8 cellular contexts compared by ENCODE assay signal in genomic region chr2:178530625-178531142, GRCh38. TPM values are rescaled to one million over a fixed set of nuclear protein-coding genes. Genes with fewer than 3 reads are reported as not detected.
DNase-seq lines count a peak whose midpoint lies in the region; ATAC-seq and TF ChIP-seq lines count a peak whose summit lies in the region.

No MANE protein-coding gene starts in this region.

- H3K27me3 ChIP-seq in GM23338 (ENCODE audit: insufficient read depth): no peaks in the 10 kb centered on the region

- no peaks in the 10 kb centered on the region for H3K9me3 Mint-ChIP-seq in GM23338

- H2AFZ ChIP-seq in GM23338: no peak overlapping the region

- H3F3A ChIP-seq in GM23338 (replicated peaks; ENCODE audit: low read depth): no peaks in the 10 kb centered on the region

- TF ChIP-seq CTCF in GM23338 (conservative IDR thresholded peaks at IDR 0.05; ENCODE audit: low read depth in 2 of 2): no peak

- H3K36me3 Mint-ChIP-seq in GM23338 (ENCODE audit: low read depth): peaks cover 15% of the 10 kb centered on the region

- H3K9me2 ChIP-seq in GM23338 (ENCODE audit: insufficient read depth): no peaks in the 10 kb centered on the region

- H3K4me1 Mint-ChIP-seq in GM23338: no peaks in the 10 kb centered on the region

- H3K4me3 Mint-ChIP-seq in GM23338: no peak overlapping the region

- H3K4me2 ChIP-seq in GM23338: no peak overlapping the region

- H3K4me1 ChIP-seq in GM23338 (ENCODE audit: insufficient read depth): no peaks in the 10 kb centered on the region

- H3K27me3 Mint-ChIP-seq in GM23338 (ENCODE audit: insufficient read depth, low read depth, poor library complexity): no peaks in the 10 kb centered on the region

- ATAC-seq in GM18511 (IDR thresholded peaks at IDR 0.05; ENCODE audit: unreplicated experiment) (peak; percentile 94), GM21576 (IDR thresholded peaks at IDR 0.05; ENCODE audit: unreplicated experiment) (peak; percentile 95), GM23338 (no peak)

- no peaks in the 10 kb centered on the region; the same call in 1 of the 2 replicates for H3K36me3 ChIP-seq in GM23338 (ENCODE audit: insufficient read depth)

- peak; percentile 6 for DNase-seq in LHCN-M2 (ENCODE audit: low read depth)
- DNase-seq in germinal center (ENCODE audit: low spot score): peak; percentile 20
- no peak for DNase-seq in islet precursor cell
- DNase-seq in GM23338 (ENCODE audit: low spot score): no peak
- DNase-seq in NCI-H1417 (lab: John Stamatoyannopoulos, UW): no peak
- no peak for DNase-seq in cortex of kidney (lab: John Stamatoyannopoulos, UW)

- no peak overlapping the region for H3K4me3 ChIP-seq in GM23338

- H3K27ac ChIP-seq in GM23338 (ENCODE audit: low read depth): no peak overlapping the region

- no peak overlapping the region for H3K27ac Mint-ChIP-seq in GM23338

- H3K79me2 ChIP-seq in GM23338 (replicated peaks; ENCODE audit: insufficient read depth): peaks cover 80% of the 10 kb centered on the region

- H4K20me1 ChIP-seq in GM23338 (replicated peaks; ENCODE audit: insufficient read depth): no peaks in the 10 kb centered on the region; the same call in none of the 2 replicates

TF ChIP-seq in GM23338, 12 proteins besides CTCF, POLR2A, EP300 and RAD21:
- TF ChIP-seq EZH2phosphoT487 (IDR thresholded peaks at IDR 0.05; ENCODE audit: unreplicated experiment) (no peak), POLR2AphosphoS5 (IDR thresholded peaks at IDR 0.05; ENCODE audit: low read depth) (no peak), CREB1 (CRISPR knock-in tag; IDR thresholded peaks at IDR 0.05; ENCODE audit: low read depth) (no peak), JUNB (IDR thresholded peaks at IDR 0.05; ENCODE audit: unreplicated experiment) (no peak), ETS1 (IDR thresholded peaks at IDR 0.05) (no peak)

RNA-seq across cellular contexts. Expression of gene PLEKHA3, which starts 50.4 kb away (rescaled TPM):
- 14.1 and 14.9 TPM in 2 replicates for total RNA-seq in LHCN-M2 (2014; rRNA removed)
- polyA plus RNA-seq in LHCN-M2 (2012): 7.0 TPM
- 8.8 and 10.6 TPM in 2 replicates for total RNA-seq in GM23338 (2014; rRNA removed; shearing (Covaris generic))
- polyA plus RNA-seq in GM23338 (2016; fragmentation: Nextera tagmentation; extraction: Ambion mirVana): 15.2 and 16.1 TPM in 2 replicates

RNA-seq across cellular contexts. Expression of gene FKBP7, which starts 52.3 kb away (rescaled TPM):
- total RNA-seq in LHCN-M2 (2014; rRNA removed): 51.2 and 51.6 TPM in 2 replicates
- polyA plus RNA-seq in LHCN-M2 (2012): 26.4 TPM
- total RNA-seq in GM23338 (2014; rRNA removed; shearing (Covaris generic)): 8.3 and 8.6 TPM in 2 replicates
- 9.0 and 12.1 TPM in 2 replicates for polyA plus RNA-seq in GM23338 (2016; fragmentation: Nextera tagmentation; extraction: Ambion mirVana)

Comparison
In these comparisons a context has a peak if more than half of its experiments do, and no peak if none do; other contexts are left out.
1. DNase-seq: peak in LHCN-M2 (single experiment) and germinal center (single experiment); none in islet precursor cell (single experiment), GM23338 (single experiment), NCI-H1417 (0 of 3) and cortex of kidney (single experiment).